In genomic region chr14:105857816-105858675, GRCh38 we compare ENCODE assay signal across 9 cellular contexts.
DNase-seq lines count a peak whose midpoint lies in the region; ATAC-seq, FAIRE-seq and TF ChIP-seq lines count a peak whose summit lies in the region.
"Had no signal": no experiment of that assay in that cellular context is flagged by ENCODE, and none has a peak within 500 bp of the region (broad histone marks: within the 10 kb centered on the region; RNA-seq: fewer than 3 reads in every experiment).

No MANE protein-coding gene starts in this region.

- ATAC-seq in T-cell (replicated peaks in 1 of 4): peak; percentile 3 to 35 (median 11)
- peak; percentile 38 for ATAC-seq in effector memory CD8-positive, alpha-beta T cell (replicated peaks)

- POLR2A ChIA-PET in T-cell (lab: Charles Lee): no interaction called here

- no peaks in the 10 kb centered on the region for H3K9me3 ChIP-seq in small intestine (ENCODE audit: control insufficient read depth, low read depth)

- no peak for TF ChIP-seq CTCF in nephron progenitor cell (IDR thresholded peaks at IDR 0.05)

- H3K27ac Mint-ChIP-seq in T-cell (peak overlapping the region; percentile 77 to 81), nephron progenitor cell (no peak overlapping the region)
- H3K27ac Mint-ChIP-seq in effector memory CD8-positive, alpha-beta T cell: peak overlapping the region; percentile 82 to 84

- H3K27me3 Mint-ChIP-seq in T-cell: peaks cover 6 to 21% of the 10 kb centered on the region in 2 donors
- H3K27me3 Mint-ChIP-seq in effector memory CD8-positive, alpha-beta T cell: peaks cover 0 to 8% of the 10 kb centered on the region in 2 donors
- peaks cover 4% of the 10 kb centered on the region for H3K27me3 Mint-ChIP-seq in nephron progenitor cell (ENCODE audit: low read depth, poor library complexity)

- CTCF ChIA-PET in T-cell (lab: Charles Lee): interaction anchor here in 1 of 2 donors (0.5 to 0.9 kb wide), 2 partner anchors 10 to 1781 kb away, joined by 3 to 8 read pairs; no protein-coding TSS in a partner anchor

- H3K4me3 Mint-ChIP-seq in T-cell: peak overlapping the region; percentile 9 to 58 (median 39)
- peak overlapping the region; percentile 33 to 68 for H3K4me3 Mint-ChIP-seq in effector memory CD8-positive, alpha-beta T cell
- no peak overlapping the region for H3K4me3 Mint-ChIP-seq in nephron progenitor cell

- H3K4me1 ChIP-seq in small intestine (ENCODE audit: control insufficient read depth in 2 of 2, insufficient read depth in 1 of 2, low read depth in 1 of 2, low read length in 1 of 2): no peaks in the 10 kb centered on the region

- WGBS in small intestine, 3 donors: 65 to 76% (median 69%) methylated on average over 4 to 9 of the region's 9 CpGs

- no peaks in the 10 kb centered on the region for H3K36me3 Mint-ChIP-seq in T-cell
- peaks cover 21% of the 10 kb centered on the region for H3K36me3 Mint-ChIP-seq in effector memory CD8-positive, alpha-beta T cell (ENCODE audit: insufficient read depth)
- peaks cover 6% of the 10 kb centered on the region for H3K36me3 Mint-ChIP-seq in nephron progenitor cell (ENCODE audit: low read depth)

- H3K4me1 Mint-ChIP-seq in T-cell: peaks cover 24 to 54% (median 45%) of the 10 kb centered on the region in 3 donors
- peaks cover 29 to 38% of the 10 kb centered on the region in 2 donors for H3K4me1 Mint-ChIP-seq in effector memory CD8-positive, alpha-beta T cell (ENCODE audit: low read depth in 2 of 2)
- no peaks in the 10 kb centered on the region for H3K4me1 Mint-ChIP-seq in nephron progenitor cell

- no peak for FAIRE-seq in GM12891 (lab: Jason Lieb, UNC)
- no peak for FAIRE-seq in small intestine (lab: Jason Lieb, UNC)

- H3K27me3 ChIP-seq in small intestine (ENCODE audit: control insufficient read depth in 2 of 2, insufficient read depth in 2 of 2, low read length in 2 of 2): no peaks in the 10 kb centered on the region

- H3K9me3 Mint-ChIP-seq in T-cell (no peaks in the 10 kb centered on the region), nephron progenitor cell (peaks cover 92% of the 10 kb centered on the region)
- no peaks in the 10 kb centered on the region for H3K9me3 Mint-ChIP-seq in effector memory CD8-positive, alpha-beta T cell

- DNase-seq in GM12891 (ENCODE audit: insufficient read length, low spot score): peak; percentile 5
- DNase-seq in T-cell: peak in 10 of 34 experiments; percentile 4 to 28 (median 14)
- peak; percentile 29 to 46 (median 41) for DNase-seq in effector memory CD8-positive, alpha-beta T cell
- no peak for DNase-seq in small intestine
- DNase-seq in nephron progenitor cell: no peak
- DNase-seq in stimulated activated naive CD4-positive, alpha-beta T cell (lab: John Stamatoyannopoulos, UW): no peak
- DNase-seq in iPS-NIHi11 (ENCODE audit: low spot score): no peak
- DNase-seq: mesendoderm, NCI-H446 had no signal

- H3K27ac ChIP-seq in small intestine (ENCODE audit: low read depth in 1 of 2, low read length in 1 of 2): peak overlapping the region; percentile 44 to 65

- peak overlapping the region in 1 of 2 donors; percentile 60 for H3K4me3 ChIP-seq in small intestine (ENCODE audit: low read depth in 1 of 2, low read length in 2 of 2)

- TF ChIP-seq POLR2A in GM12891 (IDR thresholded peaks at IDR 0.05; ENCODE audit: low read depth, low read length): no peak; the same call in none of the 2 replicates

- no peaks in the 10 kb centered on the region for H3K36me3 ChIP-seq in small intestine (ENCODE audit: control insufficient read depth in 2 of 2, insufficient read depth in 2 of 2, low read length in 2 of 2)

TF ChIP-seq in GM12891, 5 proteins besides CTCF, POLR2A, EP300 and RAD21:
- no peak; the same call in none of the 2 replicates for TF ChIP-seq POLR2AphosphoS5 (IDR thresholded peaks at IDR 0.05; ENCODE audit: low read depth, low read length)
- TF ChIP-seq POU2F2 (IDR thresholded peaks at IDR 0.05; ENCODE audit: low read depth, low read length): peak; percentile 48
TF ChIP-seq in GM12891: peak in this region for 1.

Comparison
In these comparisons a context has a peak if more than half of its experiments do, and no peak if none do; other contexts are left out.
1. DNase-seq: peak in GM12891 (single experiment) and effector memory CD8-positive, alpha-beta T cell (3 of 3); none in small intestine (single experiment), nephron progenitor cell (single experiment), stimulated activated naive CD4-positive, alpha-beta T cell (0 of 6) and iPS-NIHi11 (single experiment).